In the genomic region with DNA sequence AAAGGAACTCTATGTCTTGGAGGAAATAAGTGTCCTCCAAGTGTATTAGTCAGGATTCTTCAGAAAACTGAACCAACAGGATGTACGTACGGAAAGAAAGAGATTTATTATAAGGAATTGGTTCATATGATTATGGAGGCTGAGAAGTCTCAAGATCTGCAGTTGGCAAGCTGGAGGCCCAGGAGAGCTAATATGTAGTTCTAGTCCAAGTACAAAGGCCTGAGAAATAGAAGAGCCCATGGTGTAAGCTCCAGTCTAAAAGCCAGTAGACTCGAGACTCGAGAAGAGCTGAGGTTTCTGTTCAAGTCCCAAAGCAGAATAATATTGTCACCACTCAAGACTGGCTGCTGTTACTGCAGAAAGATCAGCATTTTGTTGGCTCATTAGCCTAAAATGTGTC, we compare ENCODE assay signal across 21 cellular contexts.
DNase-seq lines count a peak whose midpoint lies in the region; ATAC-seq and TF ChIP-seq lines count a peak whose summit lies in the region.
"Had no signal": no experiment of that assay in that cellular context is flagged by ENCODE, and none has a peak within 500 bp of the region (broad histone marks: within the 10 kb centered on the region; RNA-seq: fewer than 3 reads in every experiment).

No MANE protein-coding gene starts in this region.

- H3K27me3 ChIP-seq in right atrium auricular region, result no peaks in the 10 kb centered on the region
- no peaks in the 10 kb centered on the region for H3K27me3 ChIP-seq in left ventricle myocardium inferior (ENCODE audit: low read depth)
- no peaks in the 10 kb centered on the region for H3K27me3 ChIP-seq in gastroesophageal sphincter

- H3K4me1 ChIP-seq in right atrium auricular region (no peaks in the 10 kb centered on the region), left ventricle myocardium inferior (no peaks in the 10 kb centered on the region), gastroesophageal sphincter (peaks cover 0 to 37% (median 0%) of the 10 kb centered on the region in 3 donors), urinary bladder (ENCODE audit: insufficient read depth) (no peaks in the 10 kb centered on the region)
- H3K4me1 ChIP-seq: A549, Caco-2 had no signal

- no peaks in the 10 kb centered on the region for H3K4me1 Mint-ChIP-seq in activated CD4-positive, alpha-beta T cell treated with anti-CD3 and anti-CD28 coated beads for 36 hours
- no peaks in the 10 kb centered on the region for H3K4me1 Mint-ChIP-seq in stimulated activated naive B cell treated with anti-CD40 and anti-IgM and Interleukin-4, amounts not matched to agents 10 μg/mL and 1 μg/mL and 100 μg/mL, for 72 hours
- H3K4me1 Mint-ChIP-seq: CD4-positive, alpha-beta memory T cell had no signal

- H3K4me3 Mint-ChIP-seq in activated CD4-positive, alpha-beta T cell treated with anti-CD3 and anti-CD28 coated beads for 36 hours, result no peak overlapping the region
- no peak overlapping the region for H3K4me3 Mint-ChIP-seq in stimulated activated naive B cell treated with anti-CD40 and anti-IgM and Interleukin-4, amounts not matched to agents 10 μg/mL and 1 μg/mL and 100 μg/mL, for 72 hours

- peak; percentile 7 for DNase-seq in right atrium auricular region (ENCODE audit: low spot score)
- DNase-seq in left ventricle myocardium inferior, result no peak
- no peak for DNase-seq in activated CD4-positive, alpha-beta T cell treated with anti-CD3 and anti-CD28 coated beads for 36 hours
- no peak for DNase-seq in D341Med (ENCODE audit: low spot score)
- no peak for DNase-seq in stimulated activated naive B cell treated with anti-CD40 and anti-IgM and Interleukin-4, amounts not matched to agents 10 μg/mL and 1 μg/mL and 100 μg/mL, for 72 hours
- DNase-seq: 8988T; ACHN; C1 segment of cervical spinal cord; Caco-2; CD4-positive, alpha-beta memory T cell; DMS 273 treated with DMSO at 0.1 percent for 48 hours; DMS79; EL; GDM1; GM23248; H7 had no signal

- H3K27me3 Mint-ChIP-seq in activated CD4-positive, alpha-beta T cell treated with anti-CD3 and anti-CD28 coated beads for 36 hours, result no peaks in the 10 kb centered on the region
- peaks cover 0 to 6% of the 10 kb centered on the region in 2 donors for H3K27me3 Mint-ChIP-seq in stimulated activated naive B cell treated with anti-CD40 and anti-IgM and Interleukin-4, amounts not matched to agents 10 μg/mL and 1 μg/mL and 100 μg/mL, for 72 hours

- POLR2A ChIA-PET in activated CD4-positive, alpha-beta T cell treated with anti-CD3 and anti-CD28 coated beads for 36 hours (lab: Charles Lee), result no interaction called here

- H3K4me3 ChIP-seq in right atrium auricular region (no peak overlapping the region), left ventricle myocardium inferior (no peak overlapping the region), gastroesophageal sphincter (no peak overlapping the region), urinary bladder (ENCODE audit: low read depth, low read length) (no peak overlapping the region)
- H3K4me3 ChIP-seq: A549, GM12878, GM23248 had no signal

- H3K9me3 Mint-ChIP-seq in activated CD4-positive, alpha-beta T cell treated with anti-CD3 and anti-CD28 coated beads for 36 hours (ENCODE audit: low read depth), result no peaks in the 10 kb centered on the region
- no peaks in the 10 kb centered on the region for H3K9me3 Mint-ChIP-seq in stimulated activated naive B cell treated with anti-CD40 and anti-IgM and Interleukin-4, amounts not matched to agents 10 μg/mL and 1 μg/mL and 100 μg/mL, for 72 hours
- H3K9me3 Mint-ChIP-seq: CD4-positive, alpha-beta memory T cell had no signal

- no peak for TF ChIP-seq CTCF in right atrium auricular region (IDR thresholded peaks at IDR 0.05)
- TF ChIP-seq CTCF in left ventricle myocardium inferior (IDR thresholded peaks at IDR 0.05; ENCODE audit: borderline replicate concordance), result no peak
- no peak for TF ChIP-seq CTCF in gastroesophageal sphincter (IDR thresholded peaks at IDR 0.05)

- H3K36me3 Mint-ChIP-seq in activated CD4-positive, alpha-beta T cell treated with anti-CD3 and anti-CD28 coated beads for 36 hours (ENCODE audit: low read depth), result no peaks in the 10 kb centered on the region
- H3K36me3 Mint-ChIP-seq in stimulated activated naive B cell treated with anti-CD40 and anti-IgM and Interleukin-4, amounts not matched to agents 10 μg/mL and 1 μg/mL and 100 μg/mL, for 72 hours, result no peaks in the 10 kb centered on the region
- H3K36me3 Mint-ChIP-seq: CD4-positive, alpha-beta memory T cell had no signal

- H3K36me3 ChIP-seq in right atrium auricular region, result no peaks in the 10 kb centered on the region
- no peaks in the 10 kb centered on the region for H3K36me3 ChIP-seq in left ventricle myocardium inferior
- no peaks in the 10 kb centered on the region for H3K36me3 ChIP-seq in gastroesophageal sphincter
- H3K36me3 ChIP-seq in urinary bladder (ENCODE audit: insufficient read depth), result no peaks in the 10 kb centered on the region

- H3K27ac ChIP-seq in right atrium auricular region (no peak overlapping the region), left ventricle myocardium inferior (replicated peaks) (no peak overlapping the region), gastroesophageal sphincter (peak overlapping the region in 3 of 4 donors; percentile 44 to 77 (median 71)), urinary bladder (ENCODE audit: low read depth) (peak overlapping the region; percentile 2)
- H3K27ac ChIP-seq: A549, GM23248 had no signal

- no peak overlapping the region for H3K27ac Mint-ChIP-seq in activated CD4-positive, alpha-beta T cell treated with anti-CD3 and anti-CD28 coated beads for 36 hours
- H3K27ac Mint-ChIP-seq in stimulated activated naive B cell treated with anti-CD40 and anti-IgM and Interleukin-4, amounts not matched to agents 10 μg/mL and 1 μg/mL and 100 μg/mL, for 72 hours, result no peak overlapping the region
- H3K27ac Mint-ChIP-seq: CD4-positive, alpha-beta memory T cell had no signal

- TF ChIP-seq EP300 in gastroesophageal sphincter (IDR thresholded peaks at IDR 0.05), result no peak

- intact Hi-C loops in left ventricle myocardium inferior (cut with micrococcal nuclease), result no loop called here
- intact Hi-C loops in activated CD4-positive, alpha-beta T cell treated with anti-CD3 and anti-CD28 coated beads for 36 hours (cut with DNase I, micrococcal nuclease), result no loop called here

- no peak for TF ChIP-seq POLR2A in gastroesophageal sphincter (IDR thresholded peaks at IDR 0.05)

- WGBS in gastroesophageal sphincter (ENCODE audit: low coverage in 1 of 2), 2 donors, result 59 to 80% methylated on average over 2 of the region's 4 CpGs
- WGBS in urinary bladder, result 86% methylated on average over 4 of the region's 4 CpGs

- no peaks in the 10 kb centered on the region for H3K9me3 ChIP-seq in right atrium auricular region
- no peaks in the 10 kb centered on the region for H3K9me3 ChIP-seq in left ventricle myocardium inferior (replicated peaks)
- no peaks in the 10 kb centered on the region for H3K9me3 ChIP-seq in gastroesophageal sphincter
- H3K9me3 ChIP-seq: A549, Caco-2 had no signal

- peak; percentile 42 for ATAC-seq in gastroesophageal sphincter
- ATAC-seq in activated CD4-positive, alpha-beta T cell treated with anti-CD3 and anti-CD28 coated beads for 36 hours, result no peak
- ATAC-seq in stimulated activated naive B cell treated with anti-CD40 and anti-IgM and Interleukin-4, amounts not matched to agents 10 μg/mL and 1 μg/mL and 100 μg/mL, for 72 hours (replicated peaks), result no peak
- ATAC-seq: A549, GM12878, HCT116 had no signal

- CTCF ChIA-PET in activated CD4-positive, alpha-beta T cell treated with anti-CD3 and anti-CD28 coated beads for 36 hours (lab: Charles Lee), result no interaction called here

Comparison
In these comparisons a context has a peak if more than half of its experiments do, and no peak if none do; other contexts are left out.
1. H3K27ac ChIP-seq: peak in gastroesophageal sphincter (3 of 4) and urinary bladder (single experiment); none in right atrium auricular region (0 of 2) and left ventricle myocardium inferior (single experiment).